ENCODE assay signal across 1 cellular context in the genomic region with DNA sequence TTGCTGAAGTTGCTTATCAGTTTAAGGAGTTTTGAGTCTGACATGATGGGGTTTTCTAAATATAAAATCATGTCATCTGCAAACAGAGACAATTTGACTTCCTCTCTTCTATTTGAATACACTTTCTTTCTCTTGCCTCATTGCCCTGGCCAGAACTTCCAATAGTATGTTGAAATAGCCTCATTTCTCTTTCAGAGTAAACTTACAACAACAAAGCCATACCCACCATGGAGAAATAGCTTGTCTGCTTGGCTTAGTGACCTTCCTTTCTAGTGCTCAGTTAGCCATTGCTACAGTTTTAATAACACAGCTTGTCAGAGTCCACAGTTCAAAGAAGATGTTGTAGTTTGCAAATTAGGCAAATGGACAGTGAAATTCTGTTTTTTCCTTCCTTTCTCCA.
TF ChIP-seq lines count a peak whose summit lies in the region.

No MANE protein-coding gene starts in this region.

TF ChIP-seq in GM23338, 12 proteins besides CTCF, POLR2A, EP300 and RAD21 (continued from another document):
- TF ChIP-seq, protein P1, sequence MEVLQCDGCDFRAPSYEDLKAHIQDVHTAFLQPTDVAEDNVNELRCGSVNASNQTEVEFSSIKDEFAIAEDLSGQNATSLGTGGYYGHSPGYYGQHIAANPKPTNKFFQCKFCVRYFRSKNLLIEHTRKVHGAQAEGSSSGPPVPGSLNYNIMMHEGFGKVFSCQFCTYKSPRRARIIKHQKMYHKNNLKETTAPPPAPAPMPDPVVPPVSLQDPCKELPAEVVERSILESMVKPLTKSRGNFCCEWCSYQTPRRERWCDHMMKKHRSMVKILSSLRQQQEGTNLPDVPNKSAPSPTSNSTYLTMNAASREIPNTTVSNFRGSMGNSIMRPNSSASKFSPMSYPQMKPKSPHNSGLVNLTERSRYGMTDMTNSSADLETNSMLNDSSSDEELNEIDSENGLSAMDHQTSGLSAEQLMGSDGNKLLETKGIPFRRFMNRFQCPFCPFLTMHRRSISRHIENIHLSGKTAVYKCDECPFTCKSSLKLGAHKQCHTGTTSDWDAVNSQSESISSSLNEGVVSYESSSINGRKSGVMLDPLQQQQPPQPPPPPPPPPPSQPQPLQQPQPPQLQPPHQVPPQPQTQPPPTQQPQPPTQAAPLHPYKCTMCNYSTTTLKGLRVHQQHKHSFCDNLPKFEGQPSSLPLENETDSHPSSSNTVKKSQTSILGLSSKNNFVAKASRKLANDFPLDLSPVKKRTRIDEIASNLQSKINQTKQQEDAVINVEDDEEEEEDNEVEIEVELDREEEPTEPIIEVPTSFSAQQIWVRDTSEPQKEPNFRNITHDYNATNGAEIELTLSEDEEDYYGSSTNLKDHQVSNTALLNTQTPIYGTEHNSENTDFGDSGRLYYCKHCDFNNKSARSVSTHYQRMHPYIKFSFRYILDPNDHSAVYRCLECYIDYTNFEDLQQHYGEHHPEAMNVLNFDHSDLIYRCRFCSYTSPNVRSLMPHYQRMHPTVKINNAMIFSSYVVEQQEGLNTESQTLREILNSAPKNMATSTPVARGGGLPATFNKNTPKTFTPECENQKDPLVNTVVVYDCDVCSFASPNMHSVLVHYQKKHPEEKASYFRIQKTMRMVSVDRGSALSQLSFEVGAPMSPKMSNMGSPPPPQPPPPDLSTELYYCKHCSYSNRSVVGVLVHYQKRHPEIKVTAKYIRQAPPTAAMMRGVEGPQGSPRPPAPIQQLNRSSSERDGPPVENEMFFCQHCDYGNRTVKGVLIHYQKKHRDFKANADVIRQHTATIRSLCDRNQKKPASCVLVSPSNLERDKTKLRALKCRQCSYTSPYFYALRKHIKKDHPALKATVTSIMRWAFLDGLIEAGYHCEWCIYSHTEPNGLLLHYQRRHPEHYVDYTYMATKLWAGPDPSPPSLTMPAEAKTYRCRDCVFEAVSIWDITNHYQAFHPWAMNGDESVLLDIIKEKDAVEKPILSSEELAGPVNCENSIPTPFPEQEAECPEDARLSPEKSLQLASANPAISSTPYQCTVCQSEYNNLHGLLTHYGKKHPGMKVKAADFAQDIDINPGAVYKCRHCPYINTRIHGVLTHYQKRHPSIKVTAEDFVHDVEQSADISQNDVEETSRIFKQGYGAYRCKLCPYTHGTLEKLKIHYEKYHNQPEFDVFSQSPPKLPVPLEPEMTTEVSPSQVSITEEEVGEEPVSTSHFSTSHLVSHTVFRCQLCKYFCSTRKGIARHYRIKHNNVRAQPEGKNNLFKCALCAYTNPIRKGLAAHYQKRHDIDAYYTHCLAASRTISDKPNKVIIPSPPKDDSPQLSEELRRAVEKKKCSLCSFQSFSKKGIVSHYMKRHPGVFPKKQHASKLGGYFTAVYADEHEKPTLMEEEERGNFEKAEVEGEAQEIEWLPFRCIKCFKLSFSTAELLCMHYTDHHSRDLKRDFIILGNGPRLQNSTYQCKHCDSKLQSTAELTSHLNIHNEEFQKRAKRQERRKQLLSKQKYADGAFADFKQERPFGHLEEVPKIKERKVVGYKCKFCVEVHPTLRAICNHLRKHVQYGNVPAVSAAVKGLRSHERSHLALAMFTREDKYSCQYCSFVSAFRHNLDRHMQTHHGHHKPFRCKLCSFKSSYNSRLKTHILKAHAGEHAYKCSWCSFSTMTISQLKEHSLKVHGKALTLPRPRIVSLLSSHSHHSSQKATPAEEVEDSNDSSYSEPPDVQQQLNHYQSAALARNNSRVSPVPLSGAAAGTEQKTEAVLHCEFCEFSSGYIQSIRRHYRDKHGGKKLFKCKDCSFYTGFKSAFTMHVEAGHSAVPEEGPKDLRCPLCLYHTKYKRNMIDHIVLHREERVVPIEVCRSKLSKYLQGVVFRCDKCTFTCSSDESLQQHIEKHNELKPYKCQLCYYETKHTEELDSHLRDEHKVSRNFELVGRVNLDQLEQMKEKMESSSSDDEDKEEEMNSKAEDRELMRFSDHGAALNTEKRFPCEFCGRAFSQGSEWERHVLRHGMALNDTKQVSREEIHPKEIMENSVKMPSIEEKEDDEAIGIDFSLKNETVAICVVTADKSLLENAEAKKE (CRISPR knock-in tag; IDR thresholded peaks at IDR 0.05): no peak
- TF ChIP-seq, protein P2, sequence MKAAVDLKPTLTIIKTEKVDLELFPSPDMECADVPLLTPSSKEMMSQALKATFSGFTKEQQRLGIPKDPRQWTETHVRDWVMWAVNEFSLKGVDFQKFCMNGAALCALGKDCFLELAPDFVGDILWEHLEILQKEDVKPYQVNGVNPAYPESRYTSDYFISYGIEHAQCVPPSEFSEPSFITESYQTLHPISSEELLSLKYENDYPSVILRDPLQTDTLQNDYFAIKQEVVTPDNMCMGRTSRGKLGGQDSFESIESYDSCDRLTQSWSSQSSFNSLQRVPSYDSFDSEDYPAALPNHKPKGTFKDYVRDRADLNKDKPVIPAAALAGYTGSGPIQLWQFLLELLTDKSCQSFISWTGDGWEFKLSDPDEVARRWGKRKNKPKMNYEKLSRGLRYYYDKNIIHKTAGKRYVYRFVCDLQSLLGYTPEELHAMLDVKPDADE (IDR thresholded peaks at IDR 0.05): no peak
- TF ChIP-seq CREB1 (CRISPR knock-in tag; IDR thresholded peaks at IDR 0.05; ENCODE audit: low read depth) (no peak), JUNB (IDR thresholded peaks at IDR 0.05; ENCODE audit: unreplicated experiment) (no peak), ZNF331 (CRISPR knock-in tag; IDR thresholded peaks at IDR 0.05; ENCODE audit: low read depth) (no peak), NANOG (IDR thresholded peaks at IDR 0.05; ENCODE audit: borderline replicate concordance) (no peak), STAT1 (IDR thresholded peaks at IDR 0.05; ENCODE audit: unreplicated experiment) (no peak), POLR2AphosphoS5 (IDR thresholded peaks at IDR 0.05; ENCODE audit: low read depth) (no peak), EZH2 (IDR thresholded peaks at IDR 0.05; ENCODE audit: low read depth, unreplicated experiment) (no peak)
- TF ChIP-seq, protein P3, sequence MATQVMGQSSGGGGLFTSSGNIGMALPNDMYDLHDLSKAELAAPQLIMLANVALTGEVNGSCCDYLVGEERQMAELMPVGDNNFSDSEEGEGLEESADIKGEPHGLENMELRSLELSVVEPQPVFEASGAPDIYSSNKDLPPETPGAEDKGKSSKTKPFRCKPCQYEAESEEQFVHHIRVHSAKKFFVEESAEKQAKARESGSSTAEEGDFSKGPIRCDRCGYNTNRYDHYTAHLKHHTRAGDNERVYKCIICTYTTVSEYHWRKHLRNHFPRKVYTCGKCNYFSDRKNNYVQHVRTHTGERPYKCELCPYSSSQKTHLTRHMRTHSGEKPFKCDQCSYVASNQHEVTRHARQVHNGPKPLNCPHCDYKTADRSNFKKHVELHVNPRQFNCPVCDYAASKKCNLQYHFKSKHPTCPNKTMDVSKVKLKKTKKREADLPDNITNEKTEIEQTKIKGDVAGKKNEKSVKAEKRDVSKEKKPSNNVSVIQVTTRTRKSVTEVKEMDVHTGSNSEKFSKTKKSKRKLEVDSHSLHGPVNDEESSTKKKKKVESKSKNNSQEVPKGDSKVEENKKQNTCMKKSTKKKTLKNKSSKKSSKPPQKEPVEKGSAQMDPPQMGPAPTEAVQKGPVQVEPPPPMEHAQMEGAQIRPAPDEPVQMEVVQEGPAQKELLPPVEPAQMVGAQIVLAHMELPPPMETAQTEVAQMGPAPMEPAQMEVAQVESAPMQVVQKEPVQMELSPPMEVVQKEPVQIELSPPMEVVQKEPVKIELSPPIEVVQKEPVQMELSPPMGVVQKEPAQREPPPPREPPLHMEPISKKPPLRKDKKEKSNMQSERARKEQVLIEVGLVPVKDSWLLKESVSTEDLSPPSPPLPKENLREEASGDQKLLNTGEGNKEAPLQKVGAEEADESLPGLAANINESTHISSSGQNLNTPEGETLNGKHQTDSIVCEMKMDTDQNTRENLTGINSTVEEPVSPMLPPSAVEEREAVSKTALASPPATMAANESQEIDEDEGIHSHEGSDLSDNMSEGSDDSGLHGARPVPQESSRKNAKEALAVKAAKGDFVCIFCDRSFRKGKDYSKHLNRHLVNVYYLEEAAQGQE (IDR thresholded peaks at IDR 0.05; ENCODE audit: unreplicated experiment): no peak
